8 cellular contexts compared by ENCODE assay signal in the genomic region with DNA sequence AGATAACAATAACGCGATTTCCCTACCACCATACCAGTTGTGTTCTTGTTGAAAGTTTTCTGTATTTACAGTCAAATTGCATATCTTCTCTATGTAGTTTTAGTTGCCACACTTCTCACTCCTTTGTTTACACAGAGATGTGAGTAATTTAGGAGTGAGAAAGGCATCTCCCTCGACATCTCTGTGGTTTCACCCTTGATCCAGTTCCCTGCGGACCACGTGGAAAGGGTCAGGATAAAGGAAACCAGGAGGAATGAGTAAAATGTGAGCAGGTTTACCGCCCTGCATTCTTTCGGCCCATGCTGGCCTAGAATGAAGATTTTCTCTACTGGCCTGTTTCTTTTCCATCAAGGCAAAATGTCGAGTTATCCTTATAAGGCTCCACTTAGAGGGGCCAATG.
A peak's percentile ranks its signal among the peaks of the same experiment; 100 is the strongest.
DNase-seq lines count a peak whose midpoint lies in the region; ATAC-seq and TF ChIP-seq lines count a peak whose summit lies in the region.
"Not testable (repeated sequence)": the region's sequence is repeated elsewhere in the genome, so short reads cannot be mapped to it uniquely, and the experiment has no call there.

No MANE protein-coding gene starts in this region.

- not testable (repeated sequence) for H3K27me3 ChIP-seq in BJ (ENCODE audit: control insufficient read depth, insufficient read depth, low read length); PC-3 (ENCODE audit: low read length); adipocyte (replicated peaks; ENCODE audit: control insufficient read depth, insufficient read depth, low read length); iPS DF 6.9 (ENCODE audit: control insufficient read depth, insufficient read depth, low read length); upper lobe of right lung

- TF ChIP-seq CTCF in BJ (IDR thresholded peaks at IDR 0.05; ENCODE audit: insufficient read depth, low read depth, low read length); HEK293 (tag by site-specific recombination; IDR thresholded peaks at IDR 0.05); PC-3 (conservative IDR thresholded peaks at IDR 0.05; ENCODE audit: low read depth, low read length); nephron (IDR thresholded peaks at IDR 0.05; ENCODE audit: unreplicated experiment in 3 of 3); upper lobe of right lung (IDR thresholded peaks at IDR 0.05): not testable (repeated sequence)

- not testable (repeated sequence) for H2AFZ ChIP-seq in PC-3 (ENCODE audit: low read length)

- not testable (repeated sequence) for H3K9me3 Mint-ChIP-seq in nephron

- DNase-seq in BJ (ENCODE audit: low read depth) (peak; percentile 67), PC-3 (peak; percentile 97), adipocyte (ENCODE audit: low read depth) (peak; percentile 74), epidermal melanocyte (ENCODE audit: insufficient read length, low spot score) (peak; percentile 18), iPS DF 6.9 (ENCODE audit: low read depth, low spot score) (peak; percentile 13)
- not testable (repeated sequence) for DNase-seq in upper lobe of right lung

- not testable (repeated sequence) for H3K36me3 Mint-ChIP-seq in nephron (ENCODE audit: low read depth)

- no CpG with 5 or more reads among the region's 8 CpGs for WGBS in iPS DF 6.9 (ENCODE audit: insufficient coverage, insufficient read length)

- H3K4me1 ChIP-seq in HEK293 (ENCODE audit: control insufficient read depth, insufficient read depth, low read length); iPS DF 6.9 (ENCODE audit: control insufficient read depth, insufficient read depth, low read length); upper lobe of right lung: not testable (repeated sequence)
- peaks cover 21% of the 10 kb centered on the region for H3K4me1 ChIP-seq in PC-3 (ENCODE audit: insufficient read depth, low read length)
- peaks cover 15% of the 10 kb centered on the region for H3K4me1 ChIP-seq in adipocyte (ENCODE audit: control insufficient read depth, insufficient read depth, low read length)

- H3K4me3 Mint-ChIP-seq in nephron: not testable (repeated sequence)

- ATAC-seq in PC-3 (peak; percentile 97), upper lobe of right lung (peak; percentile 46)

- H3K79me2 ChIP-seq in PC-3 (ENCODE audit: low read length): not testable (repeated sequence)

- not testable (repeated sequence) for H3K36me3 ChIP-seq in BJ (ENCODE audit: control insufficient read depth, insufficient read depth, low read length); HEK293 (ENCODE audit: control insufficient read depth in 2 of 2, insufficient read depth in 1 of 2, low read length in 2 of 2); PC-3 (ENCODE audit: low read depth, low read length); adipocyte (ENCODE audit: control insufficient read depth, insufficient read depth, low read length, severe bottlenecking); iPS DF 6.9 (ENCODE audit: control insufficient read depth, insufficient read depth, low read length); upper lobe of right lung

- peak overlapping the region in 2 of 3 experiments; percentile 3 to 80 for H3K27ac Mint-ChIP-seq in nephron

- H3K4me1 Mint-ChIP-seq in nephron: not testable (repeated sequence)

- H3F3A ChIP-seq in PC-3 (ENCODE audit: low read length, unreplicated experiment): not testable (repeated sequence)

- not testable (repeated sequence) for H3K27me3 Mint-ChIP-seq in nephron (ENCODE audit: low read depth)

- POLR2A ChIA-PET in BJ (lab: Charles Lee): not testable (repeated sequence)
- POLR2A ChIA-PET in HEK293 (lab: Yijun Ruan, JAX): interaction anchor here (0.6 kb wide), 1 partner anchor 342 kb away, joined by 3 read pairs; no protein-coding TSS in a partner anchor
- POLR2A ChIA-PET in PC-3 (lab: Charles Lee; ENCODE audit: unreplicated experiment): interaction anchor here (0.6 kb wide), 1 partner anchor 73 kb away, joined by 5 read pairs; no protein-coding TSS in a partner anchor

- not testable (repeated sequence) for H3K27ac ChIP-seq in HEK293 (ENCODE audit: extremely low read depth, low read depth, low read length); iPS DF 6.9 (ENCODE audit: low read length); upper lobe of right lung
- H3K27ac ChIP-seq in PC-3 (ENCODE audit: low read length): peak overlapping the region; percentile 57

- peak overlapping the region; percentile 87 for H3K4me2 ChIP-seq in PC-3 (ENCODE audit: low read length)

- not testable (repeated sequence) for H3K9me3 ChIP-seq in HEK293 (ENCODE audit: control insufficient read depth, insufficient read depth, low read depth, low read length); PC-3 (ENCODE audit: low read length); adipocyte (ENCODE audit: control insufficient read depth, low read length); iPS DF 6.9 (ENCODE audit: control insufficient read depth, insufficient read depth, low read length); upper lobe of right lung

- not testable (repeated sequence) for H3K9me2 ChIP-seq in PC-3 (replicated peaks; ENCODE audit: low read length)

- H3K9ac ChIP-seq in PC-3 (ENCODE audit: low read length): not testable (repeated sequence)
- peak overlapping the region; percentile 60 for H3K9ac ChIP-seq in adipocyte (ENCODE audit: low read length)

- H4K20me1 ChIP-seq in PC-3 (ENCODE audit: low read length): not testable (repeated sequence)

- not testable (repeated sequence) for BruUV-seq in PC-3 (replicated peaks; lab: Mats Ljungman, UMichigan)

- intact Hi-C loops in PC-3 (cut with micrococcal nuclease): loop anchor here (1.0 to 10.0 kb wide), 2 partner anchors 25 to 158 kb away; a partner anchor contains a TSS
- intact Hi-C loops in upper lobe of right lung (cut with DNase I): not testable (repeated sequence)

- CTCF ChIA-PET in BJ (lab: Yijun Ruan, JAX); HEK293 (lab: Yijun Ruan, JAX); PC-3 (lab: Charles Lee): not testable (repeated sequence)

- H3K4me3 ChIP-seq in BJ (ENCODE audit: low read depth, low read length); HEK293 (ENCODE audit: low read depth, low read length); iPS DF 6.9 (ENCODE audit: low read length); upper lobe of right lung: not testable (repeated sequence)
- H3K4me3 ChIP-seq in PC-3 (ENCODE audit: low read length): peak overlapping the region; percentile 27; the same call in 1 of the 2 replicates
- peak overlapping the region; percentile 58 for H3K4me3 ChIP-seq in adipocyte (ENCODE audit: low read length)

TF ChIP-seq in HEK293, 187 proteins besides CTCF, POLR2A, EP300 and RAD21:
- peak; percentile 47; the same call in 1 of the 2 replicates for TF ChIP-seq WT1 (tag by site-specific recombination; IDR thresholded peaks at IDR 0.05)
- peak; percentile 44 for TF ChIP-seq ZNF335 (tag by site-specific recombination; conservative IDR thresholded peaks at IDR 0.05)
- 0 out of 2 replicates have a peak, but pooled peaks have one; percentile 0 for TF ChIP-seq ZNF664 (tag by site-specific recombination; IDR thresholded peaks at IDR 0.05)
- TF ChIP-seq ZBTB17 (tag by site-specific recombination; IDR thresholded peaks at IDR 0.05): peak; percentile 38; the same call in 1 of the 2 replicates
